In genomic region chr12:55927588-55928502, GRCh38 we compare ENCODE assay signal across 8 cellular contexts. TPM values are rescaled to one million over a fixed set of nuclear protein-coding genes. Genes with fewer than 3 reads are reported as not detected.
A peak's percentile ranks its signal among the peaks of the same experiment; 100 is the strongest.
DNase-seq lines count a peak whose midpoint lies in the region; ATAC-seq, FAIRE-seq and TF ChIP-seq lines count a peak whose summit lies in the region.

TSS of gene PYM1 (minus strand) at chr12:55927894. CDS start at chr12:55927761, 133 bp downstream.

- H3F3A ChIP-seq in GM23338 (replicated peaks; ENCODE audit: low read depth) (peaks cover 18% of the 10 kb centered on the region), SK-N-SH (replicated peaks; ENCODE audit: insufficient read depth) (peaks cover 31% of the 10 kb centered on the region)

- TF ChIP-seq CTCF in GM23338 (conservative IDR thresholded peaks at IDR 0.05; ENCODE audit: low read depth in 2 of 2) (no peak), LNCaP clone FGC (IDR thresholded peaks at IDR 0.05; ENCODE audit: control insufficient read depth, extremely low read depth, insufficient read depth) (no peak), SK-N-SH (IDR thresholded peaks at IDR 0.05) (no peak), cardiac muscle cell (IDR thresholded peaks at IDR 0.05; ENCODE audit: low read depth, low read length) (no peak), osteoblast (IDR thresholded peaks at IDR 0.05; ENCODE audit: extremely low read depth, low read depth, low read length) (no peak), uterus (IDR thresholded peaks at IDR 0.05) (no peak)

- TF ChIP-seq POLR2A in uterus (IDR thresholded peaks at IDR 0.05) = peak in 1 of 2 donors; percentile 14

- H3K9me2 ChIP-seq in GM23338 (ENCODE audit: insufficient read depth) = no peaks in the 10 kb centered on the region
- no peaks in the 10 kb centered on the region for H3K9me2 ChIP-seq in SK-N-SH

- H2AFZ ChIP-seq in GM23338 (peak within 1 kb of the TSS; percentile 91; the same call in 1 of the 2 replicates), SK-N-SH (ENCODE audit: low read depth) (peak within 1 kb of the TSS; percentile 92), osteoblast (ENCODE audit: low read length) (peak within 1 kb of the TSS; percentile 84)

- no peak for TF ChIP-seq RAD21 in SK-N-SH (IDR thresholded peaks at IDR 0.05; ENCODE audit: low read length)

- H3K79me2 ChIP-seq in GM23338 (replicated peaks; ENCODE audit: insufficient read depth) (peaks cover 39% of the 10 kb centered on the region), SK-N-SH (ENCODE audit: insufficient read depth) (peaks cover 73% of the 10 kb centered on the region), osteoblast (ENCODE audit: insufficient read depth, low read length) (peaks cover 57% of the 10 kb centered on the region)

- peak within 1 kb of the TSS; percentile 96 for H3K27ac ChIP-seq in GM23338 (ENCODE audit: low read depth)
- H3K27ac ChIP-seq in SK-N-SH (ENCODE audit: low read depth in 2 of 2, low read length in 1 of 2) = peak within 1 kb of the TSS; percentile 94 to 98
- H3K27ac ChIP-seq in adipose tissue (ENCODE audit: low read depth, low read length) = peak within 1 kb of the TSS; percentile 89
- H3K27ac ChIP-seq in cardiac muscle cell = peak within 1 kb of the TSS; percentile 85
- H3K27ac ChIP-seq in osteoblast (ENCODE audit: low read depth, low read length) = peak within 1 kb of the TSS; percentile 98
- peak within 1 kb of the TSS; percentile 91 to 95 for H3K27ac ChIP-seq in uterus

- H3K4me3 ChIP-seq in GM23338 = peak within 1 kb of the TSS; percentile 99
- H3K4me3 ChIP-seq in LNCaP clone FGC (ENCODE audit: low read depth, low read length) = peak within 1 kb of the TSS; percentile 99
- peak within 1 kb of the TSS; percentile 90 to 94 for H3K4me3 ChIP-seq in SK-N-SH (ENCODE audit: low read depth in 2 of 2, low read length in 1 of 2)
- H3K4me3 ChIP-seq in cardiac muscle cell = peak within 1 kb of the TSS; percentile 79
- H3K4me3 ChIP-seq in osteoblast (ENCODE audit: insufficient read depth, low read length) = peak within 1 kb of the TSS; percentile 98
- peak within 1 kb of the TSS; percentile 62 to 80 for H3K4me3 ChIP-seq in uterus

- peak; percentile 69 for ATAC-seq in GM23338

- H3K4me2 ChIP-seq in GM23338 (peak within 1 kb of the TSS; percentile 85), SK-N-SH (peak within 1 kb of the TSS; percentile 97), osteoblast (ENCODE audit: insufficient read depth, low read length) (peak within 1 kb of the TSS; percentile 92)

- H3K27ac Mint-ChIP-seq in GM23338 = peak within 1 kb of the TSS; percentile 99

- 27% methylated on average over 22 of the region's 49 CpGs for WGBS in SK-N-SH (ENCODE audit: low lambda C conversion rate)
- WGBS in adipose tissue, 3 donors = 5 to 7% (median 6%) methylated on average over 45 to 49 of the region's 49 CpGs

- TF ChIP-seq EP300 in SK-N-SH (IDR thresholded peaks at IDR 0.05; ENCODE audit: borderline replicate concordance in 1 of 2, low read depth in 1 of 2, low read length in 1 of 2) = no peak

- CTCF ChIA-PET in SK-N-SH (lab: Yijun Ruan, JAX) = interaction anchor here (0.9 to 6.4 kb wide), 13 partner anchors 8 to 190 kb away, joined by 3 to 51 read pairs (median 5); partner anchors contain the start of gene DNAJC14

- FAIRE-seq in G401.6 (lab: Jason Lieb, UNC) = peak; percentile 86

- H3K9ac ChIP-seq in SK-N-SH = peak within 1 kb of the TSS; percentile 89

- H3K9me3 Mint-ChIP-seq in GM23338 = no peaks in the 10 kb centered on the region; the same call in 2 of the 3 replicates

- H3K4me1 Mint-ChIP-seq in GM23338 = peaks cover 42% of the 10 kb centered on the region

- H3K27me3 Mint-ChIP-seq in GM23338 (ENCODE audit: insufficient read depth, low read depth, poor library complexity) = peaks cover 19% of the 10 kb centered on the region

- POLR2A ChIA-PET in SK-N-SH (lab: Yijun Ruan, JAX) = interaction anchor here (1.0 to 4.2 kb wide), 6 partner anchors 47 to 190 kb away, joined by 3 to 39 read pairs (median 4); partner anchors contain the start of genes DNAJC14, ORMDL2 and SARNP

- H3K27me3 ChIP-seq in GM23338 (ENCODE audit: insufficient read depth) (peaks cover 15% of the 10 kb centered on the region), SK-N-SH (ENCODE audit: insufficient read depth) (no peaks in the 10 kb centered on the region), cardiac muscle cell (peaks cover 4% of the 10 kb centered on the region), osteoblast (ENCODE audit: insufficient read depth, low read length) (no peaks in the 10 kb centered on the region), uterus (no peaks in the 10 kb centered on the region)

- peaks cover 26% of the 10 kb centered on the region for H3K36me3 Mint-ChIP-seq in GM23338 (ENCODE audit: low read depth)

- H3K4me3 Mint-ChIP-seq in GM23338 = peak within 1 kb of the TSS; percentile 98

- H3K4me1 ChIP-seq in GM23338 (ENCODE audit: insufficient read depth) = peaks cover 45% of the 10 kb centered on the region
- peaks cover 27 to 31% of the 10 kb centered on the region in 2 experiments; a peak in 3 of 4 replicates for H3K4me1 ChIP-seq in SK-N-SH (ENCODE audit: control insufficient read depth in 1 of 2, insufficient read depth in 2 of 2, low read depth in 1 of 2, low read length in 1 of 2)
- peaks cover 13% of the 10 kb centered on the region for H3K4me1 ChIP-seq in cardiac muscle cell (ENCODE audit: low read depth)
- H3K4me1 ChIP-seq in osteoblast (ENCODE audit: insufficient read depth, low read length) = peaks cover 32% of the 10 kb centered on the region
- peaks cover 6 to 11% of the 10 kb centered on the region in 2 donors for H3K4me1 ChIP-seq in uterus

- H4K20me1 ChIP-seq in GM23338 (replicated peaks; ENCODE audit: insufficient read depth) (no peaks in the 10 kb centered on the region; the same call in 1 of the 2 replicates), SK-N-SH (ENCODE audit: insufficient read depth) (no peaks in the 10 kb centered on the region), osteoblast (ENCODE audit: insufficient read depth, low read length) (no peaks in the 10 kb centered on the region)

- H3K36me3 ChIP-seq in GM23338 (ENCODE audit: insufficient read depth) (peaks cover 4% of the 10 kb centered on the region; the same call in 1 of the 2 replicates), SK-N-SH (replicated peaks in 1 of 2; ENCODE audit: control insufficient read depth in 1 of 2, insufficient read depth in 2 of 2, low read length in 1 of 2) (peaks cover 0 to under 1% of the 10 kb centered on the region in 2 experiments), cardiac muscle cell (no peaks in the 10 kb centered on the region), osteoblast (ENCODE audit: insufficient read depth, low read length) (peaks cover 7% of the 10 kb centered on the region), uterus (no peaks in the 10 kb centered on the region)

- DNase-seq in GM23338 (ENCODE audit: low spot score) = peak; percentile 94
- DNase-seq in LNCaP clone FGC (ENCODE audit: low read depth) = peak; percentile 98
- peak; percentile 73 for DNase-seq in SK-N-SH
- DNase-seq in cardiac muscle cell (ENCODE audit: low read depth in 1 of 2, low spot score in 1 of 2) = peak; percentile 73 to 76
- DNase-seq in osteoblast (ENCODE audit: insufficient read length, low spot score, missing footprints) = peak; percentile 95
- DNase-seq in uterus = peak; percentile 72 to 83

- no peaks in the 10 kb centered on the region for H3K9me3 ChIP-seq in SK-N-SH
- no peaks in the 10 kb centered on the region for H3K9me3 ChIP-seq in cardiac muscle cell (ENCODE audit: low read depth)
- H3K9me3 ChIP-seq in osteoblast (ENCODE audit: low read depth, low read length) = no peaks in the 10 kb centered on the region
- H3K9me3 ChIP-seq in uterus = no peaks in the 10 kb centered on the region

- intact Hi-C loops in uterus (cut with DNase I; ENCODE audit: low total_unique reads) = no loop called here

TF ChIP-seq in GM23338, 12 proteins besides CTCF, POLR2A, EP300 and RAD21 (continues in another document):
- TF ChIP-seq JUNB (IDR thresholded peaks at IDR 0.05; ENCODE audit: unreplicated experiment) (no peak), CREB1 (CRISPR knock-in tag; IDR thresholded peaks at IDR 0.05; ENCODE audit: low read depth) (peak; percentile 36), ETS1 (IDR thresholded peaks at IDR 0.05) (no peak), EZH2phosphoT487 (IDR thresholded peaks at IDR 0.05; ENCODE audit: unreplicated experiment) (no peak), EZH2 (IDR thresholded peaks at IDR 0.05; ENCODE audit: low read depth, unreplicated experiment) (no peak)

TF ChIP-seq in SK-N-SH, 30 proteins besides CTCF, POLR2A, EP300 and RAD21:
- TF ChIP-seq, protein P1, sequence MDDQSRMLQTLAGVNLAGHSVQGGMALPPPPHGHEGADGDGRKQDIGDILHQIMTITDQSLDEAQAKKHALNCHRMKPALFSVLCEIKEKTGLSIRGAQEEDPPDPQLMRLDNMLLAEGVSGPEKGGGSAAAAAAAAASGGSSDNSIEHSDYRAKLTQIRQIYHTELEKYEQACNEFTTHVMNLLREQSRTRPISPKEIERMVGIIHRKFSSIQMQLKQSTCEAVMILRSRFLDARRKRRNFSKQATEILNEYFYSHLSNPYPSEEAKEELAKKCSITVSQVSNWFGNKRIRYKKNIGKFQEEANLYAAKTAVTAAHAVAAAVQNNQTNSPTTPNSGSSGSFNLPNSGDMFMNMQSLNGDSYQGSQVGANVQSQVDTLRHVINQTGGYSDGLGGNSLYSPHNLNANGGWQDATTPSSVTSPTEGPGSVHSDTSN (IDR thresholded peaks at IDR 0.05) = peak; percentile 38; the same call in 1 of the 2 replicates
- TF ChIP-seq JUND (IDR thresholded peaks at IDR 0.05) (no peak), MXI1 (IDR thresholded peaks at IDR 0.05; ENCODE audit: low read depth, low read length) (0 out of 2 replicates have a peak, but pooled peaks have one; percentile 0), POLR2AphosphoS5 (IDR thresholded peaks at IDR 0.05; ENCODE audit: low read depth, low read length) (peak; percentile 37), RCOR1 (IDR thresholded peaks at IDR 0.05; ENCODE audit: low read length) (0 out of 2 replicates have a peak, but pooled peaks have one; percentile 6), RXRA (IDR thresholded peaks at IDR 0.05; ENCODE audit: borderline replicate concordance, low read depth) (no peak), CHD2 (IDR thresholded peaks at IDR 0.05; ENCODE audit: low read length, partially characterized antibody) (peak; percentile 50)
- TF ChIP-seq, protein P2, sequence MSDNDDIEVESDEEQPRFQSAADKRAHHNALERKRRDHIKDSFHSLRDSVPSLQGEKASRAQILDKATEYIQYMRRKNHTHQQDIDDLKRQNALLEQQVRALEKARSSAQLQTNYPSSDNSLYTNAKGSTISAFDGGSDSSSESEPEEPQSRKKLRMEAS (IDR thresholded peaks at IDR 0.05; ENCODE audit: low read depth) = peak; percentile 15; the same call in 1 of the 2 replicates

RNA-seq across cellular contexts. Expression of gene PYM1, which starts in this region (rescaled TPM):
- total RNA-seq in GM23338 (2014; rRNA removed; shearing (Covaris generic)) = 70.2 and 75.9 TPM in 2 replicates
- polyA plus RNA-seq in GM23338 (2016; fragmentation: Nextera tagmentation; extraction: Ambion mirVana) (150 and 151 TPM in 2 replicates), SK-N-SH (2012; rRNA removed) (36.0 and 36.3 TPM in 2 replicates), adipose tissue (10 to 100 TPM; 16.8 to 33.6 (median 26.2) TPM), cardiac muscle cell (63.2 and 82.9 TPM in 2 replicates)
- 39.3 and 40.9 TPM in 2 replicates for polyA plus RNA-seq in SK-N-SH (2012; cell fraction: cytosol; rRNA removed)
- 16.7 and 21.0 TPM in 2 replicates for polyA plus RNA-seq in SK-N-SH (2012; cell fraction: nucleus; rRNA removed)
- total RNA-seq in cardiac muscle cell (55.3 and 56.3 TPM in 2 replicates), osteoblast (25.0 and 31.5 TPM in 2 replicates), uterus (10 to 100 TPM in 3 of 4 donors, 1 to 10 TPM in 1; 8.2 to 26.8 (median 21.9) TPM)

Comparison
In these comparisons a context has a peak if more than half of its experiments do, and no peak if none do; other contexts are left out.
1. Peak in every context shown above with its lines: DNase-seq, ATAC-seq, H3K4me3 ChIP-seq and H3K27ac ChIP-seq.